In genomic region chr19:4362038-4362828, GRCh38 we compare ENCODE assay signal across 16 cellular contexts. TPM values are rescaled to one million over a fixed set of nuclear protein-coding genes. Genes with fewer than 3 reads are reported as not detected.
DNase-seq lines count a peak whose midpoint lies in the region; ATAC-seq and TF ChIP-seq lines count a peak whose summit lies in the region.
"Had no signal": no experiment of that assay in that cellular context is flagged by ENCODE, and none has a peak within 500 bp of the region (broad histone marks: within the 10 kb centered on the region; RNA-seq: fewer than 3 reads in every experiment).

No MANE protein-coding gene starts in this region.

- no peak overlapping the region for H3K4me3 ChIP-seq in endodermal cell (ENCODE audit: low read length)
- no peak overlapping the region for H3K4me3 ChIP-seq in ovary
- H3K4me3 ChIP-seq in naive thymus-derived CD4-positive, alpha-beta T cell (ENCODE audit: low read length) = no peak overlapping the region
- H3K4me3 ChIP-seq: Peyer's patch, upper lobe of right lung had no signal

- ATAC-seq in naive thymus-derived CD4-positive, alpha-beta T cell = no peak
- ATAC-seq in GM21529 (IDR thresholded peaks at IDR 0.05; ENCODE audit: unreplicated experiment) = no peak
- ATAC-seq: effector memory CD8-positive, alpha-beta T cell; upper lobe of right lung had no signal

- H3K27ac Mint-ChIP-seq in endodermal cell = peak overlapping the region; percentile 76
- H3K27ac Mint-ChIP-seq in naive thymus-derived CD4-positive, alpha-beta T cell = peak overlapping the region in 2 of 9 donors; percentile 23 to 36
- H3K27ac Mint-ChIP-seq: activated naive CD8-positive, alpha-beta T cell; effector memory CD8-positive, alpha-beta T cell had no signal

- no peak overlapping the region for H3K4me3 Mint-ChIP-seq in endodermal cell
- no peak overlapping the region for H3K4me3 Mint-ChIP-seq in naive thymus-derived CD4-positive, alpha-beta T cell
- H3K4me3 Mint-ChIP-seq: activated naive CD8-positive, alpha-beta T cell; effector memory CD8-positive, alpha-beta T cell had no signal

- POLR2A ChIA-PET in naive thymus-derived CD4-positive, alpha-beta T cell (lab: Charles Lee) = no interaction called here

- CTCF ChIA-PET in naive thymus-derived CD4-positive, alpha-beta T cell (lab: Charles Lee) = interaction anchor here (1.3 to 2.8 kb wide), 2 partner anchors 10 to 38 kb away, joined by 4 to 9 read pairs; partner anchors contain the start of gene SH3GL1

- WGBS in endodermal cell (ENCODE audit: insufficient coverage in 1 of 2, insufficient read length in 1 of 2), 2 experiments = 94 to 95% methylated on average over 21 to 34 of the region's 34 CpGs
- WGBS in ovary, 3 donors = 62 to 83% (median 73%) methylated on average over 34 of the region's 34 CpGs

- TF ChIP-seq EP300 in ovary (IDR thresholded peaks at IDR 0.05) = no peak

- DNase-seq in DMS 273 (lab: John Stamatoyannopoulos, UW; ENCODE audit: unreplicated experiment) = peak; percentile 44
- no peak for DNase-seq in DMS 273 treated with DMSO at 0.1 percent for 48 hours (lab: John Stamatoyannopoulos, UW)
- DNase-seq in endodermal cell = no peak
- DNase-seq in ovary = peak in 2 of 5 donors; percentile 51 to 57
- no peak for DNase-seq in naive thymus-derived CD4-positive, alpha-beta T cell
- DNase-seq: activated CD4-positive, CD25-positive, alpha-beta regulatory T cell; activated CD8-positive, alpha-beta memory T cell treated with anti-CD3 and anti-CD28 coated beads, Interleukin-2, amount 50 U/mL, for 48 hours; effector memory CD8-positive, alpha-beta T cell; mammary epithelial cell; NCI-H187 treated with DMSO at 0.1 percent for 48 hours; occipital lobe; stimulated activated CD4-positive, alpha-beta T cell treated with anti-CD3 and anti-CD28 coated beads, Interleukin-4, amount 100 ng/mL, for 4 hours; upper lobe of right lung had no signal

- H3K36me3 ChIP-seq in endodermal cell (ENCODE audit: control insufficient read depth, insufficient read depth, low read length) (peaks cover 31% of the 10 kb centered on the region), ovary (no peaks in the 10 kb centered on the region)
- H3K36me3 ChIP-seq in naive thymus-derived CD4-positive, alpha-beta T cell (ENCODE audit: control insufficient read depth in 2 of 3, insufficient read depth in 3 of 3, low read length in 3 of 3) = peaks cover 0 to 87% (median 5%) of the 10 kb centered on the region in 3 experiments

- H3K27me3 Mint-ChIP-seq in endodermal cell (ENCODE audit: insufficient read depth) = no peaks in the 10 kb centered on the region
- no peaks in the 10 kb centered on the region for H3K27me3 Mint-ChIP-seq in naive thymus-derived CD4-positive, alpha-beta T cell
- H3K27me3 Mint-ChIP-seq: activated naive CD8-positive, alpha-beta T cell; effector memory CD8-positive, alpha-beta T cell had no signal

- H3K9me3 ChIP-seq in endodermal cell (ENCODE audit: control insufficient read depth, low read length) (no peaks in the 10 kb centered on the region), ovary (no peaks in the 10 kb centered on the region)
- no peaks in the 10 kb centered on the region for H3K9me3 ChIP-seq in naive thymus-derived CD4-positive, alpha-beta T cell (ENCODE audit: control insufficient read depth in 2 of 3, low read length in 3 of 3)
- H3K9me3 ChIP-seq: Peyer's patch, upper lobe of right lung had no signal

- H3K4me1 ChIP-seq in endodermal cell (ENCODE audit: control insufficient read depth, insufficient read depth, low read length) (peaks cover 3% of the 10 kb centered on the region), ovary (ENCODE audit: insufficient read depth) (peaks cover 25% of the 10 kb centered on the region)
- no peaks in the 10 kb centered on the region for H3K4me1 ChIP-seq in naive thymus-derived CD4-positive, alpha-beta T cell (ENCODE audit: control insufficient read depth in 2 of 2, insufficient read depth in 2 of 2, low read length in 2 of 2)
- H3K4me1 ChIP-seq: Peyer's patch, upper lobe of right lung had no signal

- TF ChIP-seq CTCF in endodermal cell (conservative IDR thresholded peaks at IDR 0.05) (no peak), ovary (IDR thresholded peaks at IDR 0.05) (no peak)

- no peaks in the 10 kb centered on the region for H3K9me3 Mint-ChIP-seq in endodermal cell
- no peaks in the 10 kb centered on the region for H3K9me3 Mint-ChIP-seq in naive thymus-derived CD4-positive, alpha-beta T cell
- H3K9me3 Mint-ChIP-seq: effector memory CD8-positive, alpha-beta T cell had no signal

- peaks cover 7% of the 10 kb centered on the region for H3K4me1 Mint-ChIP-seq in endodermal cell
- H3K4me1 Mint-ChIP-seq in naive thymus-derived CD4-positive, alpha-beta T cell = peaks cover 0 to 10% (median 2%) of the 10 kb centered on the region in 7 donors

- H3K27ac ChIP-seq in endodermal cell (ENCODE audit: low read depth, low read length) = peak overlapping the region; percentile 72
- H3K27ac ChIP-seq in ovary = peak overlapping the region; percentile 70 to 88
- H3K27ac ChIP-seq in naive thymus-derived CD4-positive, alpha-beta T cell (ENCODE audit: low read depth, low read length) = no peak overlapping the region
- H3K27ac ChIP-seq: upper lobe of right lung had no signal

- no peak for TF ChIP-seq POLR2A in ovary (IDR thresholded peaks at IDR 0.05)

- intact Hi-C loops in ovary (cut with DNase I) = no loop called here
- intact Hi-C loops in naive thymus-derived CD4-positive, alpha-beta T cell (cut with micrococcal nuclease) = no loop called here

- H3K9ac ChIP-seq in endodermal cell (ENCODE audit: extremely low read depth, low read length, poor library complexity, severe bottlenecking) = no peak overlapping the region

- H3K27me3 ChIP-seq in endodermal cell (ENCODE audit: control insufficient read depth, insufficient read depth, low read length, poor library complexity, severe bottlenecking) (no peaks in the 10 kb centered on the region), ovary (no peaks in the 10 kb centered on the region)
- H3K27me3 ChIP-seq in naive thymus-derived CD4-positive, alpha-beta T cell (ENCODE audit: control insufficient read depth in 2 of 2, insufficient read depth in 2 of 2, low read length in 2 of 2) = no peaks in the 10 kb centered on the region
- H3K27me3 ChIP-seq: Peyer's patch, upper lobe of right lung had no signal

- peaks cover 22% of the 10 kb centered on the region for H3K36me3 Mint-ChIP-seq in endodermal cell (ENCODE audit: low read depth)
- peaks cover 0 to 10% (median 3%) of the 10 kb centered on the region in 5 donors for H3K36me3 Mint-ChIP-seq in naive thymus-derived CD4-positive, alpha-beta T cell
- H3K36me3 Mint-ChIP-seq: activated naive CD8-positive, alpha-beta T cell had no signal

RNA-seq across cellular contexts. Expression of gene MPND, which starts 18.9 kb away (rescaled TPM):
- total RNA-seq in endodermal cell (10 to 100 TPM; 51.5 to 55.9 TPM), ovary (10 to 100 TPM in 5 of 7 donors, 1 to 10 TPM in 2; 5.2 to 31.1 (median 20.3) TPM)
- polyA plus RNA-seq in endodermal cell (2013, experiment 1 of 2) = 32.8 TPM
- polyA plus RNA-seq in endodermal cell (2013, experiment 2 of 2) = 30.6 TPM
- 10 to 100 TPM in 1 of 2 donors, 1 to 10 TPM in 1; 2.4 to 14.5 TPM for polyA plus RNA-seq in ovary
- total RNA-seq in naive thymus-derived CD4-positive, alpha-beta T cell = 10 to 100 TPM in 4 of 5 experiments, 1 to 10 TPM in 1; 9.5 to 24.4 (median 20.0) TPM
- 1 to 10 TPM; 4.0 to 6.7 TPM for polyA plus RNA-seq in naive thymus-derived CD4-positive, alpha-beta T cell

RNA-seq across cellular contexts. Expression of gene STAP2, which starts 23.6 kb away (rescaled TPM):
- total RNA-seq in endodermal cell (10 to 100 TPM; 12.7 to 13.3 TPM), ovary (10 to 100 TPM; 10.3 to 32.5 (median 17.5) TPM)
- 10.3 TPM for polyA plus RNA-seq in endodermal cell (2013, experiment 1 of 2)
- 9.6 TPM for polyA plus RNA-seq in endodermal cell (2013, experiment 2 of 2)
- polyA plus RNA-seq in ovary = 10 to 100 TPM in 1 of 2 donors, 1 to 10 TPM in 1; 9.7 to 18.8 TPM
- total RNA-seq in naive thymus-derived CD4-positive, alpha-beta T cell = 10 to 100 TPM in 1 of 5 experiments, 1 to 10 TPM in 4; 2.6 to 11.8 (median 4.5) TPM
- polyA plus RNA-seq in naive thymus-derived CD4-positive, alpha-beta T cell = 1 to 10 TPM; 2.4 to 4.9 TPM

RNA-seq across cellular contexts. Expression of gene SH3GL1, which starts 38.1 kb away (rescaled TPM):
- total RNA-seq in endodermal cell = 10 to 100 TPM; 76.8 to 77.0 TPM
- polyA plus RNA-seq in endodermal cell (2013, experiment 1 of 2) = 76.9 TPM
- 77.1 TPM for polyA plus RNA-seq in endodermal cell (2013, experiment 2 of 2)
- 10 to 100 TPM; 20.5 to 88.6 (median 68.3) TPM for total RNA-seq in ovary
- polyA plus RNA-seq in ovary = 10 to 100 TPM in 1 of 2 donors, 1 to 10 TPM in 1; 6.9 to 57.5 TPM
- 10 to 100 TPM; 37.1 to 77.0 (median 38.6) TPM for total RNA-seq in naive thymus-derived CD4-positive, alpha-beta T cell
- 10 to 100 TPM; 11.9 to 22.8 TPM for polyA plus RNA-seq in naive thymus-derived CD4-positive, alpha-beta T cell

RNA-seq across cellular contexts. Expression of gene CHAF1A, which starts 40.2 kb away (rescaled TPM):
- 10 to 100 TPM; 70.7 to 76.9 TPM for total RNA-seq in endodermal cell
- 48.1 TPM for polyA plus RNA-seq in endodermal cell (2013, experiment 1 of 2)
- polyA plus RNA-seq in endodermal cell (2013, experiment 2 of 2) = 46.4 TPM
- 10 to 100 TPM in 1 of 7 donors, 1 to 10 TPM in 6; 4.7 to 10.4 (median 7.5) TPM for total RNA-seq in ovary
- polyA plus RNA-seq in ovary = 1 to 10 TPM; 7.3 to 8.6 TPM
- total RNA-seq in naive thymus-derived CD4-positive, alpha-beta T cell = 10 to 100 TPM; 10.1 to 71.2 (median 14.1) TPM
- polyA plus RNA-seq in naive thymus-derived CD4-positive, alpha-beta T cell = 1 to 10 TPM; 3.2 to 5.5 TPM

RNA-seq across cellular contexts. Expression of gene FSD1, which starts 57.8 kb away (rescaled TPM):
- total RNA-seq in endodermal cell (10 to 100 TPM; 33.3 to 37.9 TPM), ovary (under 1 TPM in 2 of 7 donors, not detected in 5; 0.11 to 0.18 TPM)
- polyA plus RNA-seq in endodermal cell (2013, experiment 1 of 2) = 66.1 TPM
- 53.5 TPM for polyA plus RNA-seq in endodermal cell (2013, experiment 2 of 2)
- under 1 TPM in 1 of 2 donors, not detected in 1; 0.48 TPM for polyA plus RNA-seq in ovary
- 10 to 100 TPM in 1 of 5 experiments, 1 to 10 TPM in 4; 1.8 to 18.9 (median 3.4) TPM for total RNA-seq in naive thymus-derived CD4-positive, alpha-beta T cell
- 1 to 10 TPM in 1 of 2 donors, under 1 TPM in 1; 0.95 to 2.0 TPM for polyA plus RNA-seq in naive thymus-derived CD4-positive, alpha-beta T cell
